Comparison of ENCODE assay signal across 18 cellular contexts in the genomic region with DNA sequence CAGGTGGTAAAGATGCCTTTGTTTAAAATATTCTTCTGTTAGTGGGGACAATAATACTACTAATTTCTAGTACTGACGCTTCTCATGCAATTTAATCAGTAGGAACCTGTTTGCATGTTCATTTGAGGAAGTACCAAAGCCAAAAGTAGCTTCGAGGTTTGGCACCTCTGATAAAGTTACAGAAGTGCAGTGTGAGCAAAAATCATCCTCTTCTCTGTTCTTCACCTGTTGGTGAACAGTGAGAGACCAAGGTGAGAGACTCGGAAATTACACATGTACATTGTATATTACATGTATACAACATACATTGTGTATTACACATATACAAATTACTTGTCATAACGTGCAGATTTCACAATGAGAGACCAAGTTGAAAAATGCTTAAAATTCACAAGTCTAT.
"Had no signal": no experiment of that assay in that cellular context is flagged by ENCODE, and none has a peak within 500 bp of the region (broad histone marks: within the 10 kb centered on the region; RNA-seq: fewer than 3 reads in every experiment).

No MANE protein-coding gene starts in this region.

- H3K9ac ChIP-seq: SK-N-SH had no signal

- DNase-seq: Karpas-422, KG1, MG63, NCI-H1092 treated with DMSO at 0.1 percent for 48 hours, NCI-H1436, NCI-H187, NCI-H2029, NCI-H2081 treated with DMSO at 0.1 percent for 48 hours, NCI-H2171, NCI-H226, NCI-H446, NCI-H510A, NCI-H524 treated with DMSO at 0.1 percent for 48 hours, NCI-H69, NCI-H774, SHP77, SK-N-SH had no signal

- H3K27me3 ChIP-seq: MG63 had no signal

- H3K4me2 ChIP-seq: SK-N-SH had no signal

- H3K36me3 ChIP-seq: MG63 had no signal

- H3K27ac ChIP-seq: RWPE1 had no signal

- H3K4me3 ChIP-seq: MG63 had no signal

- H3K9me3 ChIP-seq: MG63, SK-N-SH had no signal
